In the genomic region with DNA sequence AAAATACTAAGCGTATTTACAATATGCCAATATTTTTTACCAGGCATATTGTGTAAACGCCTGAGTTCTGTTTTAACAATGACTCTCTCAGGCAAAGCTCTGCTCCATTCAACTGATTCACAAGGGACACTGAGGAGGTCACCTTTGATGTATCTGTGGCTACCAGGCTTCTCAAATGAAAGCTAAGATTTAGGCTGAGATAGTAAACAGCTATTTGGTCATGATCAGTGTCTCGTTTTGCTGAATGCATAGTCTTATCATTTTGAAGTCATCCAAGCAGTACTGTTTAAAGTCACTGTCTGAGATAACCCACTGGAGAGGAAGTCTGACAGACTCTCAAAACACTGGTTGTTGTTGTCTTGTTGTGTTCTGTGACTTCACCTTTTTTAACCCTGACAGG, we compare ENCODE assay signal across 28 cellular contexts. TPM values are rescaled to one million over a fixed set of nuclear protein-coding genes. Genes with fewer than 3 reads are reported as not detected.
"Had no signal": no experiment of that assay in that cellular context is flagged by ENCODE, and none has a peak within 500 bp of the region (broad histone marks: within the 10 kb centered on the region; RNA-seq: fewer than 3 reads in every experiment).

No MANE protein-coding gene starts in this region.

- DNase-seq: activated B cell treated with CpG ODN at 0.5 μM for 24 hours; activated CD4-positive, alpha-beta T cell treated with anti-CD3 and anti-CD28 coated beads for 1 hour; activated CD4-positive, alpha-beta T cell treated with anti-CD3 and anti-CD28 coated beads, Interleukin-2, amount 10 ng/mL, durations not matched to agents 24 days and 14 days; activated CD4-positive, alpha-beta T cell treated with anti-CD3 and anti-CD28 coated beads, Interleukin-2, amount 50 U/mL, for 48 hours; activated CD8-positive, alpha-beta memory T cell treated with anti-CD3 and anti-CD28 coated beads for 24 hours; activated gamma-delta T cell; activated naive CD4-positive, alpha-beta T cell treated with anti-CD3 and anti-CD28 coated beads for 36 hours; activated naive CD8-positive, alpha-beta T cell treated with anti-CD3 and anti-CD28 coated beads for 36 hours; activated T-cell treated with anti-CD3 and anti-CD28 coated beads, Interleukin-2, amount 50 U/mL, for 4 hours; cerebellar nuclear complex; Kasumi-1; KBM-7; NCI-H1105 treated with DMSO at 0.1 percent for 48 hours; NCI-H1436 treated with DMSO at 0.1 percent for 48 hours; NCI-H187; NCI-H2081; NCI-H446; NCI-H524; Peyer's patch; Right ventricle myocardium superior; SJCRH30; T-cell; T-helper 2 cell; T1000 had no signal

- H3K9me3 ChIP-seq: Peyer's patch, SJCRH30 had no signal

- ATAC-seq: activated T-cell treated with anti-CD3 and anti-CD28 coated beads, Interleukin-2, amount 50 U/mL, for 4 hours; activated T-helper 17 cell treated with anti-CD3 and anti-CD28 coated beads, Interleukin-2, amount 50 U/mL, for 72 hours; T-cell had no signal

- H3K4me3 ChIP-seq: Peyer's patch, SJCRH30 had no signal

- H3K4me1 ChIP-seq: Peyer's patch, SJCRH30 had no signal

- H3K36me3 Mint-ChIP-seq: activated naive CD8-positive, alpha-beta T cell treated with anti-CD3 and anti-CD28 coated beads for 36 hours; T-cell had no signal

- H3K27ac Mint-ChIP-seq: activated B cell treated with CpG ODN at 0.5 μM for 24 hours; activated CD4-positive, alpha-beta T cell treated with anti-CD3 and anti-CD28 coated beads, Interleukin-2, amount 10 ng/mL, durations not matched to agents 24 days and 14 days; activated naive CD4-positive, alpha-beta T cell treated with anti-CD3 and anti-CD28 coated beads for 36 hours; activated naive CD8-positive, alpha-beta T cell treated with anti-CD3 and anti-CD28 coated beads for 36 hours; activated T-helper 17 cell treated with anti-CD3 and anti-CD28 coated beads, Interleukin-2, amount 50 U/mL, for 72 hours; T-cell had no signal

- H3K36me3 ChIP-seq: Peyer's patch, SJCRH30 had no signal

- H3K27me3 ChIP-seq: Peyer's patch, SJCRH30 had no signal

- H3K9me3 Mint-ChIP-seq: activated B cell treated with CpG ODN at 0.5 μM for 24 hours; activated CD4-positive, alpha-beta T cell treated with anti-CD3 and anti-CD28 coated beads, Interleukin-2, amount 10 ng/mL, durations not matched to agents 24 days and 14 days; activated naive CD4-positive, alpha-beta T cell treated with anti-CD3 and anti-CD28 coated beads for 36 hours; activated naive CD8-positive, alpha-beta T cell treated with anti-CD3 and anti-CD28 coated beads for 36 hours; activated T-cell treated with anti-CD3 and anti-CD28 coated beads, Interleukin-2, amount 50 U/mL, for 4 hours; activated T-helper 17 cell treated with anti-CD3 and anti-CD28 coated beads, Interleukin-2, amount 50 U/mL, for 72 hours; T-cell had no signal

- H3K27ac ChIP-seq: Peyer's patch, RWPE1, SJCRH30 had no signal

RNA-seq across cellular contexts. Expression of gene PLPPR5, which starts 13.7 kb away (rescaled TPM):
- total RNA-seq: activated B cell treated with CpG ODN at 0.5 μM for 24 hours; activated CD4-positive, alpha-beta T cell treated with anti-CD3 and anti-CD28 coated beads, Interleukin-2, amount 10 ng/mL, durations not matched to agents 24 days and 14 days; activated naive CD4-positive, alpha-beta T cell treated with anti-CD3 and anti-CD28 coated beads for 36 hours; activated naive CD8-positive, alpha-beta T cell treated with anti-CD3 and anti-CD28 coated beads for 36 hours; activated T-cell treated with anti-CD3 and anti-CD28 coated beads, Interleukin-2, amount 50 U/mL, for 4 hours; activated T-helper 17 cell treated with anti-CD3 and anti-CD28 coated beads, Interleukin-2, amount 50 U/mL, for 72 hours; cardiac septum; OCI-LY7; Peyer's patch; Right ventricle myocardium superior; T-cell had no signal
